In genomic region chr16:85642762-85643281, GRCh38 we compare ENCODE assay signal across 21 cellular contexts.
"Had no signal": no experiment of that assay in that cellular context is flagged by ENCODE, and none has a peak within 500 bp of the region (broad histone marks: within the 10 kb centered on the region; RNA-seq: fewer than 3 reads in every experiment).

No MANE protein-coding gene starts in this region.

- H3K9me3 Mint-ChIP-seq: activated CD4-positive, alpha-beta T cell treated with anti-CD3 and anti-CD28 coated beads, Interleukin-2, amount 10 ng/mL, durations not matched to agents 24 days and 14 days; activated naive CD4-positive, alpha-beta T cell treated with anti-CD3 and anti-CD28 coated beads, Interleukin-2, amount 50 U/mL, for 72 hours; activated T-cell treated with anti-CD3 and anti-CD28 coated beads, Interleukin-2, amount 50 U/mL, for 72 hours; neural progenitor cell had no signal

- H3K36me3 Mint-ChIP-seq: activated naive CD4-positive, alpha-beta T cell treated with anti-CD3 and anti-CD28 coated beads, Interleukin-2, amount 50 U/mL, for 72 hours; neural progenitor cell had no signal

- H2AFZ ChIP-seq: neural progenitor cell, parathyroid adenoma had no signal

- H3K4me2 ChIP-seq: neural progenitor cell had no signal

- H3K27me3 ChIP-seq: neural progenitor cell, tibial artery, uterus had no signal

- H3K9me3 ChIP-seq: tibial artery, uterus had no signal

- H3K27me3 Mint-ChIP-seq: activated CD4-positive, alpha-beta T cell treated with anti-CD3 and anti-CD28 coated beads, Interleukin-2, amount 10 ng/mL, durations not matched to agents 24 days and 14 days; T-helper 17 cell had no signal

- H3K4me3 Mint-ChIP-seq: activated CD4-positive, alpha-beta T cell treated with anti-CD3 and anti-CD28 coated beads, Interleukin-2, amount 10 ng/mL, durations not matched to agents 24 days and 14 days; activated T-cell treated with anti-CD3 and anti-CD28 coated beads, Interleukin-2, amount 50 U/mL, for 72 hours; neural progenitor cell; T-helper 17 cell had no signal

- H3K4me1 ChIP-seq: parathyroid adenoma, uterus had no signal

- FAIRE-seq: colon, endothelial cell of umbilical vein had no signal

- H3K4me3 ChIP-seq: neural progenitor cell, skin epidermis, tibial artery, uterus had no signal

- H3K27ac ChIP-seq: neural progenitor cell, parathyroid adenoma, tibial artery, uterus had no signal

- H3K36me3 ChIP-seq: neural progenitor cell, uterus had no signal

- H3K9ac ChIP-seq: neural progenitor cell, parathyroid adenoma had no signal

- H3K27ac Mint-ChIP-seq: activated CD4-positive, alpha-beta T cell treated with anti-CD3 and anti-CD28 coated beads, Interleukin-2, amount 10 ng/mL, durations not matched to agents 24 days and 14 days; activated naive CD4-positive, alpha-beta T cell treated with anti-CD3 and anti-CD28 coated beads, Interleukin-2, amount 50 U/mL, for 72 hours; activated T-cell treated with anti-CD3 and anti-CD28 coated beads, Interleukin-2, amount 50 U/mL, for 72 hours; neural progenitor cell; T-helper 17 cell had no signal

- DNase-seq: activated CD4-positive, alpha-beta T cell treated with anti-CD3 and anti-CD28 coated beads, Interleukin-2, amount 10 ng/mL, durations not matched to agents 24 days and 14 days; activated CD4-positive, CD25-positive, alpha-beta regulatory T cell; activated CD8-positive, alpha-beta memory T cell treated with anti-CD3 and anti-CD28 coated beads, Interleukin-2, amount 50 U/mL, for 48 hours; activated gamma-delta T cell; activated T-cell treated with anti-CD3 and anti-CD28 coated beads, Interleukin-2, amount 50 U/mL, for 72 hours; amniotic stem cell; caudate nucleus; foreskin fibroblast; mesendoderm; stimulated activated CD4-positive, alpha-beta T cell treated with anti-CD3 and anti-CD28 coated beads, Interleukin-15, amount 100 ng/mL, for 24 hours; stimulated activated CD4-positive, alpha-beta T cell treated with anti-CD3 and anti-CD28 coated beads, Interleukin-4, amount 100 ng/mL, for 1 hour; stimulated activated naive CD4-positive, alpha-beta T cell; T-helper 17 cell; tibial artery; uterus had no signal

- ATAC-seq: activated naive CD4-positive, alpha-beta T cell treated with anti-CD3 and anti-CD28 coated beads, Interleukin-2, amount 50 U/mL, for 72 hours; activated T-cell treated with anti-CD3 and anti-CD28 coated beads, Interleukin-2, amount 50 U/mL, for 72 hours; T-helper 17 cell had no signal
